Comparison of ENCODE assay signal across 18 cellular contexts in genomic region chr1:201551096-201551495, GRCh38. TPM values are rescaled to one million over a fixed set of nuclear protein-coding genes. Genes with fewer than 3 reads are reported as not detected.
A peak's percentile ranks its signal among the peaks of the same experiment; 100 is the strongest.
DNase-seq lines count a peak whose midpoint lies in the region; ATAC-seq, FAIRE-seq and TF ChIP-seq lines count a peak whose summit lies in the region.
"Had no signal": no experiment of that assay in that cellular context is flagged by ENCODE, and none has a peak within 500 bp of the region (broad histone marks: within the 10 kb centered on the region; RNA-seq: fewer than 3 reads in every experiment).

No MANE protein-coding gene starts in this region.

- ATAC-seq in GM21360 (IDR thresholded peaks at IDR 0.05; ENCODE audit: unreplicated experiment), result no peak
- ATAC-seq: GM23338, HepG2 had no signal

- TF ChIP-seq CTCF in HEK293 (tag by site-specific recombination; IDR thresholded peaks at IDR 0.05) (no peak), astrocyte (IDR thresholded peaks at IDR 0.05; ENCODE audit: insufficient read depth, low read depth, low read length) (no peak), fibroblast of lung (conservative IDR thresholded peaks at IDR 0.05 in 1 of 2, IDR thresholded peaks at IDR 0.05 in 1 of 2; ENCODE audit: low read depth in 1 of 2, low read length in 2 of 2) (no peak), RWPE1 (conservative IDR thresholded peaks at IDR 0.05; ENCODE audit: low read depth) (no peak)

- POLR2A ChIA-PET in HEK293 (lab: Yijun Ruan, JAX), result no interaction called here
- POLR2A ChIA-PET in activated CD4-positive, alpha-beta memory T cell treated with anti-CD3 and anti-CD28 coated beads, Interleukin-2, amount 10 ng/mL, durations not matched to agents 7 days and 5 days (lab: Charles Lee), result no interaction called here
- POLR2A ChIA-PET in RWPE1 (lab: Yijun Ruan, JAX; ENCODE audit: low non-redundant PET), result no interaction called here

- no peaks in the 10 kb centered on the region for H3K27me3 Mint-ChIP-seq in astrocyte (ENCODE audit: low read depth, unreplicated experiment)
- peaks cover 4% of the 10 kb centered on the region for H3K27me3 Mint-ChIP-seq in activated CD4-positive, alpha-beta memory T cell treated with anti-CD3 and anti-CD28 coated beads, Interleukin-2, amount 10 ng/mL, durations not matched to agents 7 days and 5 days

- no peak for FAIRE-seq in astrocyte (lab: Jason Lieb, UNC)
- FAIRE-seq: HepG2 had no signal

- peak overlapping the region; percentile 100 for H3K27ac Mint-ChIP-seq in astrocyte (ENCODE audit: unreplicated experiment)
- no peak overlapping the region for H3K27ac Mint-ChIP-seq in activated CD4-positive, alpha-beta memory T cell treated with anti-CD3 and anti-CD28 coated beads, Interleukin-2, amount 10 ng/mL, durations not matched to agents 7 days and 5 days
- H3K27ac Mint-ChIP-seq: GM23338 had no signal

- H3K9me3 ChIP-seq in HEK293 (ENCODE audit: control insufficient read depth, insufficient read depth, low read depth, low read length) (no peaks in the 10 kb centered on the region), astrocyte (ENCODE audit: insufficient read depth, low read depth, low read length) (no peaks in the 10 kb centered on the region), fibroblast of lung (ENCODE audit: control insufficient read depth, insufficient read depth, low read depth, low read length) (no peaks in the 10 kb centered on the region)

- H3K4me1 Mint-ChIP-seq in astrocyte (ENCODE audit: low read depth, unreplicated experiment), result peaks cover 37% of the 10 kb centered on the region
- peaks cover 2% of the 10 kb centered on the region for H3K4me1 Mint-ChIP-seq in activated CD4-positive, alpha-beta memory T cell treated with anti-CD3 and anti-CD28 coated beads, Interleukin-2, amount 10 ng/mL, durations not matched to agents 7 days and 5 days

- H3K27ac ChIP-seq in HEK293 (ENCODE audit: extremely low read depth, low read depth, low read length) (no peak overlapping the region), astrocyte (ENCODE audit: low read depth, low read length) (peak overlapping the region; percentile 82), fibroblast of lung (ENCODE audit: insufficient read depth, low read length) (peak overlapping the region; percentile 60), substantia nigra (ENCODE audit: low read depth, low read length, poor library complexity, severe bottlenecking) (peak overlapping the region; percentile 19), RWPE1 (no peak overlapping the region)

- H3K9me3 Mint-ChIP-seq in astrocyte (ENCODE audit: unreplicated experiment), result no peaks in the 10 kb centered on the region
- H3K9me3 Mint-ChIP-seq in activated CD4-positive, alpha-beta memory T cell treated with anti-CD3 and anti-CD28 coated beads, Interleukin-2, amount 10 ng/mL, durations not matched to agents 7 days and 5 days, result no peaks in the 10 kb centered on the region
- H3K9me3 Mint-ChIP-seq: GM23338 had no signal

- H3K36me3 Mint-ChIP-seq in astrocyte (ENCODE audit: low read depth, unreplicated experiment), result no peaks in the 10 kb centered on the region
- H3K36me3 Mint-ChIP-seq in activated CD4-positive, alpha-beta memory T cell treated with anti-CD3 and anti-CD28 coated beads, Interleukin-2, amount 10 ng/mL, durations not matched to agents 7 days and 5 days (ENCODE audit: low read depth), result no peaks in the 10 kb centered on the region

- H3K79me2 ChIP-seq in astrocyte (ENCODE audit: insufficient read depth, low read length), result peaks cover 96% of the 10 kb centered on the region
- peaks cover 60% of the 10 kb centered on the region for H3K79me2 ChIP-seq in fibroblast of lung (ENCODE audit: control insufficient read depth, insufficient read depth, low read length)

- H2AFZ ChIP-seq in astrocyte (ENCODE audit: low read depth, low read length), result no peak overlapping the region
- H2AFZ ChIP-seq in fibroblast of lung (ENCODE audit: low read length), result no peak overlapping the region
- H2AFZ ChIP-seq: GM23338 had no signal

- no peaks in the 10 kb centered on the region for H3K36me3 ChIP-seq in HEK293 (ENCODE audit: control insufficient read depth in 2 of 2, insufficient read depth in 1 of 2, low read length in 2 of 2)
- H3K36me3 ChIP-seq in astrocyte (ENCODE audit: insufficient read depth, low read length), result no peaks in the 10 kb centered on the region
- H3K36me3 ChIP-seq in fibroblast of lung (ENCODE audit: control insufficient read depth, insufficient read depth, low read length), result no peaks in the 10 kb centered on the region

- CTCF ChIA-PET in HEK293 (lab: Yijun Ruan, JAX) (interaction anchor here (0.7 to 2.4 kb wide), 7 partner anchors 16 to 242 kb away, joined by 3 to 15 read pairs (median 5); no protein-coding TSS in a partner anchor), RWPE1 (lab: Yijun Ruan, JAX) (interaction anchor here (0.6 to 2.5 kb wide), 7 partner anchors 8 to 259 kb away, joined by 3 to 7 read pairs (median 3); no protein-coding TSS in a partner anchor)
- CTCF ChIA-PET in activated CD4-positive, alpha-beta memory T cell treated with anti-CD3 and anti-CD28 coated beads, Interleukin-2, amount 10 ng/mL, durations not matched to agents 7 days and 5 days (lab: Charles Lee), result interaction anchor here (1.3 kb wide), 1 partner anchor 20 kb away, joined by 3 read pairs; no protein-coding TSS in a partner anchor

- H3K4me3 ChIP-seq in HEK293 (ENCODE audit: low read depth, low read length), result no peak overlapping the region
- no peak overlapping the region for H3K4me3 ChIP-seq in astrocyte (ENCODE audit: insufficient read depth, low read depth, low read length)
- no peak overlapping the region for H3K4me3 ChIP-seq in fibroblast of lung (replicated peaks in 1 of 4; ENCODE audit: control extremely low read depth in 1 of 4, insufficient read depth in 1 of 4, low read depth in 3 of 4, low read length in 4 of 4)
- H3K4me3 ChIP-seq: GM23338 had no signal

- no peak overlapping the region for H3K4me3 Mint-ChIP-seq in astrocyte (ENCODE audit: unreplicated experiment)
- H3K4me3 Mint-ChIP-seq in activated CD4-positive, alpha-beta memory T cell treated with anti-CD3 and anti-CD28 coated beads, Interleukin-2, amount 10 ng/mL, durations not matched to agents 7 days and 5 days, result no peak overlapping the region
- H3K4me3 Mint-ChIP-seq: GM23338 had no signal

- H3K4me2 ChIP-seq in astrocyte (ENCODE audit: low read length), result peak overlapping the region; percentile 63
- H3K4me2 ChIP-seq in fibroblast of lung (ENCODE audit: extremely low read depth, insufficient read depth, low read length), result no peak overlapping the region
- H3K4me2 ChIP-seq: GM23338 had no signal

- H3K27me3 ChIP-seq in astrocyte (ENCODE audit: insufficient read depth, low read length) (no peaks in the 10 kb centered on the region), fibroblast of lung (ENCODE audit: control insufficient read depth, insufficient read depth, low read length) (no peaks in the 10 kb centered on the region)

- H3K9ac ChIP-seq in astrocyte (ENCODE audit: low read length) (peak overlapping the region; percentile 70), fibroblast of lung (ENCODE audit: insufficient read depth, low read length) (no peak overlapping the region)

- H4K20me1 ChIP-seq in astrocyte (ENCODE audit: insufficient read depth, low read length) (peaks cover 15% of the 10 kb centered on the region), fibroblast of lung (ENCODE audit: control insufficient read depth, extremely low read depth, insufficient read depth, low read length) (no peaks in the 10 kb centered on the region)

- H3K4me1 ChIP-seq in HEK293 (ENCODE audit: control insufficient read depth, insufficient read depth, low read length) (no peaks in the 10 kb centered on the region), astrocyte (ENCODE audit: insufficient read depth, low read length) (peaks cover 35% of the 10 kb centered on the region), fibroblast of lung (ENCODE audit: control insufficient read depth, extremely low read depth, insufficient read depth, low read length) (peaks cover 15% of the 10 kb centered on the region)

- DNase-seq in astrocyte (ENCODE audit: low read depth), result no peak
- DNase-seq in fibroblast of lung (ENCODE audit: low read depth in 2 of 2), result no peak
- DNase-seq in substantia nigra (lab: John Stamatoyannopoulos, UW), result no peak
- no peak for DNase-seq in activated CD4-positive, alpha-beta memory T cell treated with anti-CD3 and anti-CD28 coated beads, Interleukin-2, amount 10 ng/mL, durations not matched to agents 7 days and 5 days
- no peak for DNase-seq in RWPE1 (ENCODE audit: low spot score)
- DNase-seq: DMS 273 treated with DMSO at 0.1 percent for 48 hours, Karpas-422, MM.1S, NCI-H1105 treated with DMSO at 0.1 percent for 48 hours, NCI-H187 treated with DMSO at 0.1 percent for 48 hours, NCI-H2171, NCI-H446 treated with DMSO at 0.1 percent for 48 hours, NCI-H774, Right ventricle myocardium superior had no signal

TF ChIP-seq in HEK293, 187 proteins besides CTCF, POLR2A, EP300 and RAD21:
- TF ChIP-seq ZNF433 (tag by site-specific recombination; IDR thresholded peaks at IDR 0.05; ENCODE audit: low read depth) (no peak), ZNF121 (tag by site-specific recombination; IDR thresholded peaks at IDR 0.05) (peak; percentile 60; the same call in 1 of the 2 replicates)

RNA-seq across cellular contexts. Expression of gene NAV1, which starts 12.2 kb away (rescaled TPM):
- total RNA-seq in astrocyte (79.7 and 85.2 TPM in 2 replicates), fibroblast of lung (7.2 and 19.8 TPM in 2 replicates)
- polyA plus RNA-seq in fibroblast of lung, result 64.0 and 66.5 TPM in 2 replicates
- polyA plus RNA-seq in fibroblast of lung (2012), result 65.3 and 96.6 TPM in 2 replicates
- 355 and 377 TPM in 2 replicates for polyA minus RNA-seq in fibroblast of lung (ENCODE audit: low replicate concordance)
- total RNA-seq in activated CD4-positive, alpha-beta memory T cell treated with anti-CD3 and anti-CD28 coated beads, Interleukin-2, amount 10 ng/mL, durations not matched to agents 7 days and 5 days, result 1 to 10 TPM; 2.8 to 3.0 TPM
- total RNA-seq: HepG2 had no signal
- polyA plus RNA-seq: HepG2 had no signal

RNA-seq across cellular contexts. Expression of gene CSRP1, which starts 44.2 kb away (rescaled TPM):
- total RNA-seq in astrocyte (289 and 317 TPM in 2 replicates), fibroblast of lung (158 and 195 TPM in 2 replicates)
- polyA plus RNA-seq in fibroblast of lung, result 438 and 1,081 TPM in 2 replicates
- polyA plus RNA-seq in fibroblast of lung (2012), result 450 and 1,109 TPM in 2 replicates
- 886 and 2,174 TPM in 2 replicates for polyA minus RNA-seq in fibroblast of lung (ENCODE audit: low replicate concordance)
- 10 to 100 TPM; 77.1 to 77.8 TPM for total RNA-seq in activated CD4-positive, alpha-beta memory T cell treated with anti-CD3 and anti-CD28 coated beads, Interleukin-2, amount 10 ng/mL, durations not matched to agents 7 days and 5 days

Comparison
In these comparisons a context has a peak if more than half of its experiments do, and no peak if none do; other contexts are left out.
1. H3K27ac ChIP-seq: peak in astrocyte (single experiment), fibroblast of lung (single experiment) and substantia nigra (single experiment); none in HEK293 (single experiment) and RWPE1 (single experiment).